In genomic region chrX:93695981-93696380, GRCh38 we compare ENCODE assay signal across 32 cellular contexts. TPM values are rescaled to one million over a fixed set of nuclear protein-coding genes. Genes with fewer than 3 reads are reported as not detected.
"Had no signal": no experiment of that assay in that cellular context is flagged by ENCODE, and none has a peak within 500 bp of the region (broad histone marks: within the 10 kb centered on the region; RNA-seq: fewer than 3 reads in every experiment).

No MANE protein-coding gene starts in this region.

- H3K4me1 Mint-ChIP-seq: activated B cell treated with CpG ODN at 0.5 μM for 24 hours; activated CD4-positive, alpha-beta T cell treated with anti-CD3 and anti-CD28 coated beads for 36 hours; activated CD8-positive, alpha-beta memory T cell treated with anti-CD3 and anti-CD28 coated beads, Interleukin-2, amount 10 ng/mL, durations not matched to agents 7 days and 5 days; activated naive CD4-positive, alpha-beta T cell treated with anti-CD3 and anti-CD28 coated beads, Interleukin-2, amount 50 U/mL, for 24 hours; activated naive CD8-positive, alpha-beta T cell treated with anti-CD3 and anti-CD28 coated beads, Interleukin-2, amount 50 U/mL, for 24 hours; nephron; stimulated activated effector memory CD8-positive, alpha-beta T cell treated with anti-CD3 and anti-CD28 coated beads, Interleukin-12 subunit alpha, Interleukin-12 subunit beta, amount 100 ng/mL, for 72 hours; stimulated activated naive CD8-positive, alpha-beta T cell treated with anti-CD3 and anti-CD28 coated beads, Interleukin-15, amount 100 ng/mL, for 72 hours had no signal

- H3K9me3 Mint-ChIP-seq: activated B cell treated with CpG ODN at 0.5 μM for 24 hours; activated naive CD4-positive, alpha-beta T cell treated with anti-CD3 and anti-CD28 coated beads, Interleukin-2, amount 50 U/mL, for 24 hours; activated naive CD8-positive, alpha-beta T cell treated with anti-CD3 and anti-CD28 coated beads, Interleukin-2, amount 50 U/mL, for 24 hours; activated T-helper 2 cell treated with anti-CD3 and anti-CD28 coated beads, Interferon-gamma antibody, Interleukin-2, Interleukin-4, amounts not matched to agents 10 μg/mL and 5 μg/mL and 100 μg/mL, durations not matched to agents 14 hours and 24 hours and 36 hours; nephron; stimulated activated effector memory CD8-positive, alpha-beta T cell treated with anti-CD3 and anti-CD28 coated beads, Interleukin-12 subunit alpha, Interleukin-12 subunit beta, amount 100 ng/mL, for 72 hours; stimulated activated naive CD8-positive, alpha-beta T cell treated with anti-CD3 and anti-CD28 coated beads, Interleukin-15, amount 100 ng/mL, for 72 hours had no signal

- H3K9me3 ChIP-seq: gastroesophageal sphincter, left ventricle myocardium inferior, neutrophil, right lobe of liver, thyroid gland, upper lobe of left lung, vagina had no signal

- DNase-seq: activated B cell treated with CpG ODN at 0.5 μM for 24 hours; activated CD4-positive, alpha-beta T cell treated with anti-CD3 and anti-CD28 coated beads for 36 hours; activated CD8-positive, alpha-beta memory T cell treated with anti-CD3 and anti-CD28 coated beads, Interleukin-2, amount 10 ng/mL, durations not matched to agents 7 days and 5 days; activated CD8-positive, alpha-beta T cell treated with anti-CD3 and anti-CD28 coated beads, Interleukin-2, amount 10 ng/mL, durations not matched to agents 7 days and 5 days; activated naive CD8-positive, alpha-beta T cell treated with anti-CD3 and anti-CD28 coated beads, Interleukin-2, amount 50 U/mL, for 24 hours; activated T-cell treated with anti-CD3 and anti-CD28 coated beads, Interleukin-2, amount 50 U/mL, for 48 hours; amygdala; central memory CD4-positive, alpha-beta T cell; islet precursor cell; left ventricle myocardium inferior; mesendoderm; right lobe of liver; stimulated activated CD4-positive, alpha-beta T cell treated with anti-CD3 and anti-CD28 coated beads, Interleukin-12 subunit alpha, Interleukin-12 subunit beta, amount 100 ng/mL, for 4 hours; stimulated activated CD4-positive, alpha-beta T cell treated with anti-CD3 and anti-CD28 coated beads, Interleukin-4, amount 100 ng/mL, for 24 hours; stimulated activated naive CD8-positive, alpha-beta T cell treated with anti-CD3 and anti-CD28 coated beads, Interleukin-15, amount 100 ng/mL, for 72 hours; substantia nigra; thyroid gland; upper lobe of left lung had no signal

- H3K27ac Mint-ChIP-seq: activated B cell treated with CpG ODN at 0.5 μM for 24 hours; activated CD4-positive, alpha-beta T cell treated with anti-CD3 and anti-CD28 coated beads for 36 hours; activated CD8-positive, alpha-beta memory T cell treated with anti-CD3 and anti-CD28 coated beads, Interleukin-2, amount 10 ng/mL, durations not matched to agents 7 days and 5 days; activated CD8-positive, alpha-beta T cell treated with anti-CD3 and anti-CD28 coated beads, Interleukin-2, amount 10 ng/mL, durations not matched to agents 7 days and 5 days; activated naive CD4-positive, alpha-beta T cell treated with anti-CD3 and anti-CD28 coated beads, Interleukin-2, amount 50 U/mL, for 24 hours; activated naive CD8-positive, alpha-beta T cell treated with anti-CD3 and anti-CD28 coated beads, Interleukin-2, amount 50 U/mL, for 24 hours; activated T-helper 2 cell treated with anti-CD3 and anti-CD28 coated beads, Interferon-gamma antibody, Interleukin-2, Interleukin-4, amounts not matched to agents 10 μg/mL and 5 μg/mL and 100 μg/mL, durations not matched to agents 14 hours and 24 hours and 36 hours; nephron; stimulated activated effector memory CD8-positive, alpha-beta T cell treated with anti-CD3 and anti-CD28 coated beads, Interleukin-12 subunit alpha, Interleukin-12 subunit beta, amount 100 ng/mL, for 72 hours; stimulated activated naive CD8-positive, alpha-beta T cell treated with anti-CD3 and anti-CD28 coated beads, Interleukin-15, amount 100 ng/mL, for 72 hours had no signal

- H3K27ac ChIP-seq: gastroesophageal sphincter, hepatocyte, left ventricle myocardium inferior, neutrophil, right lobe of liver, skin epidermis, thyroid gland, upper lobe of left lung, vagina had no signal

- FAIRE-seq: endothelial cell of umbilical vein had no signal

- H3K4me1 ChIP-seq: gastroesophageal sphincter, left ventricle myocardium inferior, right lobe of liver, thyroid gland, upper lobe of left lung, vagina had no signal

- H3K4me3 Mint-ChIP-seq: activated B cell treated with CpG ODN at 0.5 μM for 24 hours; activated CD4-positive, alpha-beta T cell treated with anti-CD3 and anti-CD28 coated beads for 36 hours; activated CD8-positive, alpha-beta memory T cell treated with anti-CD3 and anti-CD28 coated beads, Interleukin-2, amount 10 ng/mL, durations not matched to agents 7 days and 5 days; activated CD8-positive, alpha-beta T cell treated with anti-CD3 and anti-CD28 coated beads, Interleukin-2, amount 10 ng/mL, durations not matched to agents 7 days and 5 days; activated naive CD4-positive, alpha-beta T cell treated with anti-CD3 and anti-CD28 coated beads, Interleukin-2, amount 50 U/mL, for 24 hours; activated naive CD8-positive, alpha-beta T cell treated with anti-CD3 and anti-CD28 coated beads, Interleukin-2, amount 50 U/mL, for 24 hours; nephron; stimulated activated effector memory CD8-positive, alpha-beta T cell treated with anti-CD3 and anti-CD28 coated beads, Interleukin-12 subunit alpha, Interleukin-12 subunit beta, amount 100 ng/mL, for 72 hours; stimulated activated naive CD8-positive, alpha-beta T cell treated with anti-CD3 and anti-CD28 coated beads, Interleukin-15, amount 100 ng/mL, for 72 hours had no signal

- H3K27me3 Mint-ChIP-seq: activated B cell treated with CpG ODN at 0.5 μM for 24 hours; activated CD4-positive, alpha-beta T cell treated with anti-CD3 and anti-CD28 coated beads for 36 hours; activated CD8-positive, alpha-beta memory T cell treated with anti-CD3 and anti-CD28 coated beads, Interleukin-2, amount 10 ng/mL, durations not matched to agents 7 days and 5 days; activated naive CD8-positive, alpha-beta T cell treated with anti-CD3 and anti-CD28 coated beads, Interleukin-2, amount 50 U/mL, for 24 hours; stimulated activated naive CD8-positive, alpha-beta T cell treated with anti-CD3 and anti-CD28 coated beads, Interleukin-15, amount 100 ng/mL, for 72 hours had no signal

- H3K4me3 ChIP-seq: gastroesophageal sphincter, hepatocyte, left ventricle myocardium inferior, lung, right lobe of liver, skin epidermis, thyroid gland, upper lobe of left lung, vagina had no signal

- H3K36me3 Mint-ChIP-seq: activated CD8-positive, alpha-beta memory T cell treated with anti-CD3 and anti-CD28 coated beads, Interleukin-2, amount 10 ng/mL, durations not matched to agents 7 days and 5 days; activated naive CD4-positive, alpha-beta T cell treated with anti-CD3 and anti-CD28 coated beads, Interleukin-2, amount 50 U/mL, for 24 hours; stimulated activated effector memory CD8-positive, alpha-beta T cell treated with anti-CD3 and anti-CD28 coated beads, Interleukin-12 subunit alpha, Interleukin-12 subunit beta, amount 100 ng/mL, for 72 hours had no signal

- ATAC-seq: activated CD4-positive, alpha-beta T cell treated with anti-CD3 and anti-CD28 coated beads for 36 hours; activated CD8-positive, alpha-beta memory T cell treated with anti-CD3 and anti-CD28 coated beads, Interleukin-2, amount 10 ng/mL, durations not matched to agents 7 days and 5 days; activated CD8-positive, alpha-beta T cell treated with anti-CD3 and anti-CD28 coated beads, Interleukin-2, amount 10 ng/mL, durations not matched to agents 7 days and 5 days; activated naive CD8-positive, alpha-beta T cell treated with anti-CD3 and anti-CD28 coated beads, Interleukin-2, amount 50 U/mL, for 24 hours; gastroesophageal sphincter; right lobe of liver; stimulated activated effector memory CD8-positive, alpha-beta T cell treated with anti-CD3 and anti-CD28 coated beads, Interleukin-12 subunit alpha, Interleukin-12 subunit beta, amount 100 ng/mL, for 72 hours; stimulated activated naive CD8-positive, alpha-beta T cell treated with anti-CD3 and anti-CD28 coated beads, Interleukin-15, amount 100 ng/mL, for 72 hours had no signal

- H3K4me2 ChIP-seq: hepatocyte had no signal

RNA-seq across cellular contexts. Expression of gene FAM133A, which starts 22.0 kb away (rescaled TPM):
- total RNA-seq: activated B cell treated with CpG ODN at 0.5 μM for 24 hours; activated CD4-positive, alpha-beta T cell treated with anti-CD3 and anti-CD28 coated beads for 36 hours; activated CD8-positive, alpha-beta memory T cell treated with anti-CD3 and anti-CD28 coated beads, Interleukin-2, amount 10 ng/mL, durations not matched to agents 7 days and 5 days; activated CD8-positive, alpha-beta T cell treated with anti-CD3 and anti-CD28 coated beads, Interleukin-2, amount 10 ng/mL, durations not matched to agents 7 days and 5 days; activated T-helper 2 cell treated with anti-CD3 and anti-CD28 coated beads, Interferon-gamma antibody, Interleukin-2, Interleukin-4, amounts not matched to agents 10 μg/mL and 5 μg/mL and 100 μg/mL, durations not matched to agents 14 hours and 24 hours and 36 hours; endothelial cell of umbilical vein; lung; mononuclear cell; myocyte; right lobe of liver; vagina had no signal
- polyA plus RNA-seq: endothelial cell of umbilical vein, esophagus, lung had no signal
